21 cellular contexts compared by ENCODE assay signal in genomic region chr14:44041700-44042099, GRCh38.
DNase-seq lines count a peak whose midpoint lies in the region; ATAC-seq, FAIRE-seq and TF ChIP-seq lines count a peak whose summit lies in the region.
"Had no signal": no experiment of that assay in that cellular context is flagged by ENCODE, and none has a peak within 500 bp of the region (broad histone marks: within the 10 kb centered on the region; RNA-seq: fewer than 3 reads in every experiment).

No MANE protein-coding gene starts in this region.

- 0 out of 2 replicates have a peak overlapping the region, but pooled peaks have one; percentile 49 for H3K4me2 ChIP-seq in BLaER1
- H3K4me2 ChIP-seq in HepG2 (ENCODE audit: low read depth, low read length), result no peak overlapping the region
- no peak overlapping the region for H3K4me2 ChIP-seq in GM23248 (ENCODE audit: unreplicated experiment)

- DNase-seq in MV-4-11 (lab: John Stamatoyannopoulos, UW) (peak; percentile 27), activated B cell treated with CpG ODN at 0.5 μM for 24 hours (no peak), NCI-H69 (lab: John Stamatoyannopoulos, UW) (no peak), HepG2 (ENCODE audit: low spot score) (no peak), GM23248 (no peak)
- DNase-seq: CD4-positive, CD25-positive, alpha-beta regulatory T cell; DMS53; NCI-H1092; NCI-H1694; NCI-H2107; NCI-H226; NCI-H526; Peyer's patch; Right ventricle myocardium superior had no signal

- in situ Hi-C loops in HepG2 (cut with HindIII; ENCODE audit: extremely low pct_ligation_motif_present, low pct_unique_long_range_greater_than_20kb) (no loop called here), GM23248 (cut with MboI) (no loop called here)

- H3K79me2 ChIP-seq in HepG2 (ENCODE audit: insufficient read depth, low read length), result no peaks in the 10 kb centered on the region
- no peaks in the 10 kb centered on the region for H3K79me2 ChIP-seq in GM23248 (ENCODE audit: insufficient read depth)

- H3K9me2 ChIP-seq in GM23248 (ENCODE audit: insufficient read depth), result no peaks in the 10 kb centered on the region

- H3K9me3 ChIP-seq in BLaER1 (peaks cover 26% of the 10 kb centered on the region), HepG2 (ENCODE audit: low read length) (peaks cover 46% of the 10 kb centered on the region), GM23248 (ENCODE audit: low read depth) (no peaks in the 10 kb centered on the region)
- H3K9me3 ChIP-seq: Peyer's patch had no signal

- H3K9ac ChIP-seq in BLaER1 (no peak overlapping the region), HepG2 (ENCODE audit: insufficient read depth, low read depth, low read length) (no peak overlapping the region), GM23248 (no peak overlapping the region)

- no peak for TF ChIP-seq EP300 in HepG2 (IDR thresholded peaks at IDR 0.05; ENCODE audit: low read depth in 2 of 2, low read length in 2 of 2)
- TF ChIP-seq EP300 in HepG2 (CRISPR knock-in tag; IDR thresholded peaks at IDR 0.05; ENCODE audit: borderline replicate concordance), result no peak

- H3K27ac ChIP-seq in BLaER1, result no peak overlapping the region
- H3K27ac ChIP-seq in HepG2 (ENCODE audit: extremely low read length, insufficient read depth, low read length), result no peak overlapping the region
- no peak overlapping the region for H3K27ac ChIP-seq in GM23248
- H3K27ac ChIP-seq: Peyer's patch had no signal

- intact Hi-C loops in activated B cell treated with CpG ODN at 0.5 μM for 24 hours (cut with micrococcal nuclease) (no loop called here), HepG2 (cut with micrococcal nuclease; ENCODE audit: unreplicated experiment) (no loop called here)

- no peaks in the 10 kb centered on the region for H4K20me1 ChIP-seq in BLaER1
- H4K20me1 ChIP-seq in HepG2 (ENCODE audit: insufficient read depth, low read length), result no peaks in the 10 kb centered on the region
- no peaks in the 10 kb centered on the region for H4K20me1 ChIP-seq in GM23248 (ENCODE audit: insufficient read depth)

- H3K4me3 Mint-ChIP-seq in activated B cell treated with CpG ODN at 0.5 μM for 24 hours, result no peak overlapping the region
- H3K4me3 Mint-ChIP-seq: CD4-positive, CD25-positive, alpha-beta regulatory T cell had no signal

- POLR2A ChIA-PET in activated B cell treated with CpG ODN at 0.5 μM for 24 hours (lab: Charles Lee), result no interaction called here
- POLR2A ChIA-PET in HepG2 (lab: Yijun Ruan, JAX), result no interaction called here

- BruUV-seq in HepG2 (replicated peaks; lab: Mats Ljungman, UMichigan), result no TSS peak

- CTCF ChIA-PET in activated B cell treated with CpG ODN at 0.5 μM for 24 hours (lab: Charles Lee), result no interaction called here
- CTCF ChIA-PET in HepG2 (lab: Yijun Ruan, JAX; ENCODE audit: low intra/inter-chr PET ratio, low total read pairs), result no interaction called here

- TF ChIP-seq CTCF in activated B cell treated with CpG ODN at 0.5 μM for 24 hours (IDR thresholded peaks at IDR 0.05) (no peak), HepG2 (CRISPR knock-in tag; IDR thresholded peaks at IDR 0.05) (no peak)

- ATAC-seq in GM21619 (IDR thresholded peaks at IDR 0.05; ENCODE audit: unreplicated experiment) (peak; percentile 80), activated B cell treated with CpG ODN at 0.5 μM for 24 hours (ENCODE audit: low read depth) (peak; percentile 72), HG03095 (IDR thresholded peaks at IDR 0.05; ENCODE audit: unreplicated experiment) (no peak), HepG2 (no peak)

- H2AFZ ChIP-seq in HepG2 (ENCODE audit: low read length) (no peak overlapping the region), GM23248 (no peak overlapping the region)

- no peaks in the 10 kb centered on the region for H3K36me3 ChIP-seq in BLaER1
- H3K36me3 ChIP-seq in HepG2 (replicated peaks in 1 of 2; ENCODE audit: control insufficient read depth in 1 of 2, insufficient read depth in 2 of 2, low read length in 2 of 2), result no peaks in the 10 kb centered on the region
- H3K36me3 ChIP-seq in GM23248 (ENCODE audit: low read depth), result no peaks in the 10 kb centered on the region
- H3K36me3 ChIP-seq: Peyer's patch had no signal

- no peak overlapping the region for H3K4me3 ChIP-seq in BLaER1
- H3K4me3 ChIP-seq in HepG2 (replicated peaks in 1 of 3; ENCODE audit: insufficient read depth in 1 of 3, low read depth in 2 of 3, low read length in 3 of 3), result no peak overlapping the region
- no peak overlapping the region for H3K4me3 ChIP-seq in GM23248
- H3K4me3 ChIP-seq: Peyer's patch had no signal

- no peaks in the 10 kb centered on the region for H3K36me3 Mint-ChIP-seq in activated B cell treated with CpG ODN at 0.5 μM for 24 hours (ENCODE audit: low read depth)
- H3K36me3 Mint-ChIP-seq: CD4-positive, CD25-positive, alpha-beta regulatory T cell had no signal

- no peaks in the 10 kb centered on the region for H3K27me3 Mint-ChIP-seq in activated B cell treated with CpG ODN at 0.5 μM for 24 hours
- H3K27me3 Mint-ChIP-seq: CD4-positive, CD25-positive, alpha-beta regulatory T cell had no signal

- H3K27me3 ChIP-seq in BLaER1 (no peaks in the 10 kb centered on the region), HepG2 (ENCODE audit: control insufficient read depth in 1 of 2, insufficient read depth in 2 of 2, low read length in 2 of 2) (no peaks in the 10 kb centered on the region), GM23248 (replicated peaks; ENCODE audit: insufficient read depth) (no peaks in the 10 kb centered on the region)
- H3K27me3 ChIP-seq: Peyer's patch had no signal

- FAIRE-seq in HepG2 (lab: Jason Lieb, UNC), result no peak
- FAIRE-seq: A204.1, GM12891, H1, HTR-8/SVneo had no signal

- no peak for TF ChIP-seq POLR2A in HepG2 (IDR thresholded peaks at IDR 0.05; ENCODE audit: insufficient read depth in 1 of 2, low read depth in 2 of 2, low read length in 2 of 2)

- peaks cover 5% of the 10 kb centered on the region for H3K4me1 Mint-ChIP-seq in activated B cell treated with CpG ODN at 0.5 μM for 24 hours
- H3K4me1 Mint-ChIP-seq: CD4-positive, CD25-positive, alpha-beta regulatory T cell had no signal

- no peaks in the 10 kb centered on the region for H3F3A ChIP-seq in GM23248 (ENCODE audit: insufficient read depth)

- H3K9me3 Mint-ChIP-seq in activated B cell treated with CpG ODN at 0.5 μM for 24 hours, result peaks cover 9% of the 10 kb centered on the region

- no peak for TF ChIP-seq RAD21 in HepG2 (CRISPR knock-in tag; IDR thresholded peaks at IDR 0.05)

- H3K4me1 ChIP-seq in BLaER1 (peaks cover 6% of the 10 kb centered on the region), HepG2 (ENCODE audit: insufficient read depth, low read length) (no peaks in the 10 kb centered on the region), GM23248 (ENCODE audit: insufficient read depth) (no peaks in the 10 kb centered on the region)
- H3K4me1 ChIP-seq: Peyer's patch had no signal

- H3K27ac Mint-ChIP-seq in activated B cell treated with CpG ODN at 0.5 μM for 24 hours, result no peak overlapping the region
- H3K27ac Mint-ChIP-seq: CD4-positive, CD25-positive, alpha-beta regulatory T cell had no signal

- WGBS in HepG2 (ENCODE audit: low lambda C conversion rate), result 21% methylated on average over 2 of the region's 2 CpGs
- 23 to 30% methylated on average over 2 of the region's 2 CpGs for WGBS in GM23248 (ENCODE audit: low coverage in 1 of 2, low lambda C conversion rate in 2 of 2, missing lambda C conversion rate in 2 of 2), 2 experiments

TF ChIP-seq in HepG2, 621 proteins besides CTCF, POLR2A, EP300 and RAD21 (continues in another document):
- no peak for TF ChIP-seq ZNF274 (CRISPR knock-in tag; IDR thresholded peaks at IDR 0.05)

Comparison
In these comparisons a context has a peak if more than half of its experiments do, and no peak if none do; other contexts are left out.
1. ATAC-seq: peak in GM21619 (single experiment) and activated B cell treated with CpG ODN at 0.5 μM for 24 hours (single experiment); none in HG03095 (single experiment) and HepG2 (single experiment).